ENCODE assay signal across 21 cellular contexts in the genomic region with DNA sequence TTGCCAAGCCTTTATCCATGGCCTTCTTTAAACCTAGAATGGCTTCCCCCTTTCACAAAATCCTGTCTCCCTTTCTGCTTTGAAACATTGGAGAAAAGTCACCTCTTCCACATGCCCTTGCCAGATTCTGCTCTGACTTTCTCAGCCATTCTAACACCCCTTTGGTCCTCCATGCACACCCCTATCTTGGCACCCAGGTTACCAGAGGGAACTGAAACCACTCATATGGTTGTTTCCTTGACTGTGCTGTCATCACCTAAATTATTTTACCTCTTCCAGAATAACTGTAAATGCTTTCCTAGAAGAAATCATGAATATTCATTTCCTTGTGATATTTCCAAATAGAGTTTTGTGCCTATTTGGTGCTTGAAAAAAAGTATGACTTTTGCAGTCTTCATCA.
DNase-seq lines count a peak whose midpoint lies in the region; ATAC-seq and TF ChIP-seq lines count a peak whose summit lies in the region.
"Had no signal": no experiment of that assay in that cellular context is flagged by ENCODE, and none has a peak within 500 bp of the region (broad histone marks: within the 10 kb centered on the region; RNA-seq: fewer than 3 reads in every experiment).

No MANE protein-coding gene starts in this region.

- DNase-seq in NCI-H2081 treated with DMSO at 0.1 percent for 48 hours (lab: John Stamatoyannopoulos, UW) (no peak), A172 (ENCODE audit: low spot score) (no peak)
- DNase-seq: activated CD4-positive, alpha-beta T cell treated with anti-CD3 and anti-CD28 coated beads for 36 hours; dermis blood vessel endothelial cell; DND-41; foreskin keratinocyte; GM23248; hypothalamus; islet precursor cell; lower lobe of right lung; NCI-H1930; stimulated activated CD4-positive, alpha-beta T cell treated with anti-CD3 and anti-CD28 coated beads, Interleukin-12 subunit alpha, Interleukin-12 subunit beta, amount 100 ng/mL, for 4 hours; T1000 had no signal

- H3K36me3 ChIP-seq in neutrophil = peaks cover 91% of the 10 kb centered on the region
- H3K36me3 ChIP-seq: right atrium auricular region had no signal

- ATAC-seq in GM18858 (IDR thresholded peaks at IDR 0.05; ENCODE audit: unreplicated experiment) (peak; percentile 59), GM21447 (IDR thresholded peaks at IDR 0.05; ENCODE audit: unreplicated experiment) (peak; percentile 62), HG03432 (IDR thresholded peaks at IDR 0.05; ENCODE audit: unreplicated experiment) (peak; percentile 64), HG03439 (IDR thresholded peaks at IDR 0.05; ENCODE audit: unreplicated experiment) (no peak)
- ATAC-seq: activated CD4-positive, alpha-beta T cell treated with anti-CD3 and anti-CD28 coated beads for 36 hours; foreskin keratinocyte; K562; lower lobe of right lung; SK-N-SH treated with all-trans-retinoic acid at 6 μM for 48 hours had no signal

- H3K27ac ChIP-seq in neutrophil = peak overlapping the region; percentile 34
- H3K27ac ChIP-seq: foreskin keratinocyte, GM23248, lower lobe of right lung, right atrium auricular region had no signal

- H3K4me1 ChIP-seq in neutrophil (ENCODE audit: control insufficient read depth in 1 of 2, insufficient read depth in 1 of 2, low read depth in 1 of 2, low read length in 1 of 2) = peaks cover 0 to 2% of the 10 kb centered on the region in 2 experiments
- H3K4me1 ChIP-seq: foreskin keratinocyte, lower lobe of right lung, right atrium auricular region had no signal

- no peaks in the 10 kb centered on the region for H3K9me3 ChIP-seq in neutrophil
- H3K9me3 ChIP-seq: lower lobe of right lung, right atrium auricular region had no signal

- no peak overlapping the region for H3K4me3 ChIP-seq in neutrophil (ENCODE audit: low read depth in 1 of 2, low read length in 1 of 2)
- H3K4me3 ChIP-seq: GM23248, K562, lower lobe of right lung, right atrium auricular region had no signal

- TF ChIP-seq CTCF in neutrophil (IDR thresholded peaks at IDR 0.05) = no peak

- H3K27me3 ChIP-seq in neutrophil = no peaks in the 10 kb centered on the region
- H3K27me3 ChIP-seq: right atrium auricular region had no signal
